20 cellular contexts compared by ENCODE assay signal in the genomic region with DNA sequence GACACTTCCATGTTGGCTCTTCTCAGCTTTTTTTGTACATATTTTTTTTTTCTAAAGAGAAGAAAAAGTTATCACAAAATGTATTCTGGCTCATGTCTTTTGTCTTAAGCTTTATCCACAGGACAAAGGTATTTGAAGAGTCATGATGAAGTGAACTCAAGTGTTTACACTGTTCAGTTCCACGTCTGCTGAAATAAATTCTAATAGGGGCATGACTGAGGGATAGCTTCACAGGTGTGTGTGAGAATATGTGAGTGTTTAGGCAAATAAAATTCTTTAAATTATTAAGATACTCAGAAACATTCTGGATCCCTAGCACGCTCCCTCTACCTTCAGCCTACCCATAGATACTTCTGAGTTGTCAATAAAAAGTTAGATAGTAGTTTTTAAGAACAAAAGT. TPM values are rescaled to one million over a fixed set of nuclear protein-coding genes. Genes with fewer than 3 reads are reported as not detected.
"Had no signal": no experiment of that assay in that cellular context is flagged by ENCODE, and none has a peak within 500 bp of the region (broad histone marks: within the 10 kb centered on the region; RNA-seq: fewer than 3 reads in every experiment).

No MANE protein-coding gene starts in this region.

- H3K36me3 ChIP-seq: ascending aorta, breast epithelium, spleen had no signal

- H3K27ac ChIP-seq: ascending aorta, breast epithelium, coronary artery, foreskin keratinocyte, parathyroid adenoma, spleen, testis had no signal

- ATAC-seq: foreskin keratinocyte; left ventricle myocardium superior; natural killer cell treated with Interleukin-12 subunit alpha and Interleukin-12 subunit beta and Interleukin-15 and Interleukin-18, amount 100 ng/mL, for 72 hours; stimulated activated memory B cell treated with anti-CD40 and anti-IgM and Interleukin-4, amounts not matched to agents 10 μg/mL and 1 μg/mL and 100 μg/mL, for 72 hours had no signal

- DNase-seq: activated CD4-positive, alpha-beta T cell treated with anti-CD3 and anti-CD28 coated beads, Interleukin-2, amount 50 U/mL, for 1 hour; activated CD8-positive, alpha-beta memory T cell treated with anti-CD3 and anti-CD28 coated beads for 24 hours; activated CD8-positive, alpha-beta memory T cell treated with anti-CD3 and anti-CD28 coated beads, Interleukin-2, amount 50 U/mL, for 48 hours; activated effector memory CD4-positive, alpha-beta T cell treated with anti-CD3 and anti-CD28 coated beads, Interleukin-2, amount 50 U/mL, for 16 hours; activated T-cell treated with anti-CD3 and anti-CD28 coated beads, Interleukin-2, amount 50 U/mL, for 48 hours; foreskin keratinocyte; hypothalamus; islet precursor cell; left ventricle myocardium superior; spleen; stimulated activated CD4-positive, alpha-beta T cell treated with anti-CD3 and anti-CD28 coated beads, Interleukin-4, amount 100 ng/mL, for 4 hours; testis had no signal

- H3K9ac ChIP-seq: parathyroid adenoma had no signal

- H3K27me3 ChIP-seq: ascending aorta, breast epithelium, foreskin keratinocyte, spleen, testis had no signal

- H3K9me3 ChIP-seq: ascending aorta, breast epithelium, testis had no signal

- H3K4me1 ChIP-seq: ascending aorta, breast epithelium, foreskin keratinocyte, parathyroid adenoma, spleen, testis had no signal

- H3K4me3 ChIP-seq: ascending aorta, breast epithelium, coronary artery, spleen, testis had no signal

RNA-seq across cellular contexts. Expression of gene BAAT, which starts 59.8 kb away (rescaled TPM):
- total RNA-seq: epithelial cell of proximal tubule, fibroblast of lung, left ventricle myocardium superior had no signal
